Comparison of ENCODE assay signal across 2 cellular contexts in the genomic region with DNA sequence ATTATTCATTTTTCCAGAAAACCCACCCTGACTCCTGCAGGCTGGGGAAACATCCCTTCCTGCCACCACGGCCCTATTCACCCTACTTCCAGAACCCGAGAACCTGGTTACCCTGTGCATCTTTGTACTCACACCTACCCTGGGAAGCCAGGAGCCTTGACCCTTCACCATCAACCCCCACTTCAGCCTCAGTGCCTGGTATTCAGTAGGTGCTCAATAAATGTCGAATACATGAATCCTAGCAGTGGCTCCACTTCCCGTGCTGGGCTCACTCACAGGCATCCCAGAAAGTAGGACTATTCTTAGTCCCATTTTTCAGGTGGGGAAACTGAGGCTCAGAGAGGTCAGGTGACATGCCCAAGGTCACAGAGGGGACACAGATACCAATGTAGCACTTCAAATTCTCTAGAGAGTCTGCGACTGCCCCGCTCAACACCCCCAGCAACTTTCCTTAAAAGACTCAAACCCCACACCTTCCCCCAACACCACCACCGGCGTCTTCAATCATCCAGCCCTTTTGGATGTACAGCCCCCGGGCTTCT.
TF ChIP-seq lines count a peak whose summit lies in the region.

No MANE protein-coding gene starts in this region.

TF ChIP-seq in A549, 52 proteins besides CTCF, POLR2A, EP300 and RAD21:
- TF ChIP-seq TFCP2L1 (CRISPR knock-in tag; IDR thresholded peaks at IDR 0.05) (no peak), KDM5A (IDR thresholded peaks at IDR 0.05) (no peak), MAZ (IDR thresholded peaks at IDR 0.05; ENCODE audit: borderline replicate concordance, low read depth, low read length) (no peak), ZFP36 (IDR thresholded peaks at IDR 0.05; ENCODE audit: borderline replicate concordance, partially characterized antibody) (no peak)
- TF ChIP-seq, protein P1, sequence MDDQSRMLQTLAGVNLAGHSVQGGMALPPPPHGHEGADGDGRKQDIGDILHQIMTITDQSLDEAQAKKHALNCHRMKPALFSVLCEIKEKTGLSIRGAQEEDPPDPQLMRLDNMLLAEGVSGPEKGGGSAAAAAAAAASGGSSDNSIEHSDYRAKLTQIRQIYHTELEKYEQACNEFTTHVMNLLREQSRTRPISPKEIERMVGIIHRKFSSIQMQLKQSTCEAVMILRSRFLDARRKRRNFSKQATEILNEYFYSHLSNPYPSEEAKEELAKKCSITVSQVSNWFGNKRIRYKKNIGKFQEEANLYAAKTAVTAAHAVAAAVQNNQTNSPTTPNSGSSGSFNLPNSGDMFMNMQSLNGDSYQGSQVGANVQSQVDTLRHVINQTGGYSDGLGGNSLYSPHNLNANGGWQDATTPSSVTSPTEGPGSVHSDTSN (IDR thresholded peaks at IDR 0.05), result no peak
- TF ChIP-seq, protein P2, sequence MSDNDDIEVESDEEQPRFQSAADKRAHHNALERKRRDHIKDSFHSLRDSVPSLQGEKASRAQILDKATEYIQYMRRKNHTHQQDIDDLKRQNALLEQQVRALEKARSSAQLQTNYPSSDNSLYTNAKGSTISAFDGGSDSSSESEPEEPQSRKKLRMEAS (IDR thresholded peaks at IDR 0.05), result no peak

TF ChIP-seq in H1, 55 proteins besides CTCF, POLR2A, EP300 and RAD21:
- TF ChIP-seq SIN3A (conservative IDR thresholded peaks at IDR 0.05 in 1 of 2, IDR thresholded peaks at IDR 0.05 in 1 of 2; ENCODE audit: low read depth in 1 of 2, low read length in 2 of 2) (no peak), TEAD4 (IDR thresholded peaks at IDR 0.05; ENCODE audit: low read depth, low read length) (no peak), RXRA (IDR thresholded peaks at IDR 0.05; ENCODE audit: insufficient read depth, low read depth, low read length) (no peak), HDAC6 (IDR thresholded peaks at IDR 0.05; ENCODE audit: low read depth, low read length) (no peak), SIX5 (IDR thresholded peaks at IDR 0.05; ENCODE audit: low read depth, low read length) (no peak), KDM4A (IDR thresholded peaks at IDR 0.05; ENCODE audit: low read depth, low read length, severe bottlenecking) (no peak), POLR2AphosphoS5 (IDR thresholded peaks at IDR 0.05; ENCODE audit: low read depth, low read length) (no peak), SP1 (IDR thresholded peaks at IDR 0.05; ENCODE audit: low read depth, low read length) (no peak), TCF12 (IDR thresholded peaks at IDR 0.05; ENCODE audit: low read depth, low read length) (no peak), ZNF274 (IDR thresholded peaks at IDR 0.05; ENCODE audit: borderline replicate concordance, extremely low read depth, low read length) (no peak)
TF ChIP-seq in H1: peak in this region for 0.
